Comparison of ENCODE assay signal across 8 cellular contexts in the genomic region with DNA sequence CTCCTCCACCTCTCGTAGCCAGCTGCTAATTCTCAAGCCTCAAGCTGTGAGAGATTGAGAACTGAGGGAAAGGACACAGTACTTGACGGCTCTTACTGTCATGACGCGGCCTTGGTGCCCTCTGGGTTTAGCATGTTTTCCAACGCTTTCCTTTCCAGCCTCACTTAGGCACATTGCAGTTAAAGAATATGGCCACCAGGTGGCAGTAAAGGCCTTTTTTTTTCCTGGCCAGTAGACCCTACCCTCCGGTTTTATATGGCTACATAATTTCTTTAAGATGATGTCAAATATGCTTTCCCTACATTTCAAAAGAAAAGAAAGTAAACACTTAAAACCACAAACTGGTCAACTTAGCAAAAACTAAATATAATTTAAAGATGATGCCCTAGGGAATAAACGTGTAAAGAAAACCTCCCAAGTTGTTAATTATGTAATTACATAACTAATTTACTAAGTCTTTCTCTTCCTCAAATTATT. TPM values are rescaled to one million over a fixed set of nuclear protein-coding genes. Genes with fewer than 3 reads are reported as not detected.
DNase-seq lines count a peak whose midpoint lies in the region; ATAC-seq, FAIRE-seq and TF ChIP-seq lines count a peak whose summit lies in the region.

No MANE protein-coding gene starts in this region.

- no peak overlapping the region for H2BK20ac ChIP-seq in H1 (ENCODE audit: low read length)

- 35% methylated on average over 7 of the region's 7 CpGs; no CpG with 5 or more reads in 1 of the 2 experiments for WGBS in H1 (ENCODE audit: extremely low coverage in 1 of 2, insufficient coverage in 1 of 2, insufficient read length in 1 of 2, insufficient replicate concordance in 2 of 2, low coverage in 1 of 2, low lambda C conversion rate in 2 of 2, missing lambda C conversion rate in 1 of 2), 2 experiments

- no peak overlapping the region for H2BK120ac ChIP-seq in H1 (replicated peaks; ENCODE audit: low read depth, low read length)

- no peaks in the 10 kb centered on the region for H3K79me1 ChIP-seq in H1 (ENCODE audit: low read depth, low read length)

- BruUV-seq in Caco-2 (replicated peaks; lab: Mats Ljungman, UMichigan) = no TSS peak

- no peak overlapping the region for H4K5ac ChIP-seq in H1 (ENCODE audit: insufficient read length, low read depth, low read length)

- TF ChIP-seq RAD21 in H1 (IDR thresholded peaks at IDR 0.05 in 1 of 2, conservative IDR thresholded peaks at IDR 0.05 in 1 of 2; ENCODE audit: low read depth in 2 of 2, low read length in 2 of 2) = peak; percentile 89 to 93

- CTCF ChIA-PET in Caco-2 (lab: Charles Lee) = no interaction called here
- CTCF ChIA-PET in H1 (lab: Charles Lee; ENCODE audit: partially characterized antibody) = interaction anchor here (0.6 to 1.9 kb wide), 21 partner anchors 9 to 413 kb away, joined by 3 to 17 read pairs (median 3); a partner anchor contains a TSS

- no peaks in the 10 kb centered on the region for H3K27me3 ChIP-seq in Caco-2 (replicated peaks; ENCODE audit: control insufficient read depth, insufficient read depth, low read length)
- H3K27me3 ChIP-seq in HL-60 (ENCODE audit: insufficient read depth, poor library complexity, severe bottlenecking) = no peaks in the 10 kb centered on the region
- H3K27me3 ChIP-seq in H1 (replicated peaks in 1 of 4; ENCODE audit: control insufficient read depth in 3 of 4, extremely low read depth in 1 of 4, insufficient read depth in 3 of 4, low read length in 3 of 4) = no peaks in the 10 kb centered on the region

- H3K27ac ChIP-seq in HL-60 (replicated peaks) = no peak overlapping the region
- no peak overlapping the region for H3K27ac ChIP-seq in H1 (ENCODE audit: low read depth, low read length)

- H2BK12ac ChIP-seq in H1 (ENCODE audit: low read depth, low read length) = no peak overlapping the region; the same call in 1 of the 2 replicates

- no peak overlapping the region for H4K8ac ChIP-seq in H1 (ENCODE audit: extremely low read depth, insufficient read depth, low read length)

- H3K4me3 ChIP-seq in Caco-2 (ENCODE audit: low read depth, low read length) = no peak overlapping the region
- no peak overlapping the region for H3K4me3 ChIP-seq in HL-60 (replicated peaks; ENCODE audit: insufficient read depth, low read length)
- no peak overlapping the region for H3K4me3 ChIP-seq in H1 (ENCODE audit: extremely low read depth in 1 of 4, insufficient read depth in 2 of 4, low read depth in 3 of 4, low read length in 4 of 4)

- no peak overlapping the region for H2BK15ac ChIP-seq in H1 (ENCODE audit: low read length)

- FAIRE-seq in H1 (lab: Jason Lieb, UNC) = peak; percentile 52

- peaks cover 21% of the 10 kb centered on the region for H3K4me1 ChIP-seq in Caco-2
- H3K4me1 ChIP-seq in H1 (replicated peaks in 1 of 4; ENCODE audit: control insufficient read depth in 3 of 4, insufficient read depth in 4 of 4, low read length in 3 of 4) = peaks cover 0 to 4% (median 1%) of the 10 kb centered on the region in 4 experiments; a peak in 5 of 7 replicates

- H3K14ac ChIP-seq in H1 (ENCODE audit: insufficient read length) = no peak overlapping the region

- no peaks in the 10 kb centered on the region for H3K23me2 ChIP-seq in H1 (ENCODE audit: low read depth, low read length)

- POLR2A ChIA-PET in Caco-2 (lab: Charles Lee) = interaction anchor here (0.5 kb wide), 1 partner anchor 158 kb away, joined by 5 read pairs; no protein-coding TSS in a partner anchor
- POLR2A ChIA-PET in H1 (lab: Charles Lee; ENCODE audit: partially characterized antibody) = interaction anchor here (0.7 to 1.3 kb wide), 4 partner anchors 220 to 523 kb away, joined by 3 read pairs; a partner anchor contains a TSS

- DNase-seq in Caco-2 (peak; percentile 61 to 73), HL-60 (ENCODE audit: low read depth in 1 of 2, low spot score in 1 of 2) (peak; percentile 58 to 68), NCI-H748 (lab: John Stamatoyannopoulos, UW; ENCODE audit: unreplicated experiment) (peak; percentile 52), H1 (ENCODE audit: low read depth in 1 of 2, low spot score in 2 of 2) (peak; percentile 41 to 71), middle frontal gyrus (ENCODE audit: extremely low spot score, low spot score) (peak; percentile 48)
- peak; percentile 89 for DNase-seq in activated CD4-positive, alpha-beta T cell treated with anti-CD3 and anti-CD28 coated beads, Interleukin-2, amount 10 ng/mL, durations not matched to agents 24 days and 14 days
- peak; percentile 61 to 68 for DNase-seq in stimulated activated naive CD8-positive, alpha-beta T cell treated with anti-CD3 and anti-CD28 coated beads, Interleukin-15, amount 100 ng/mL, for 72 hours

- H3K27ac Mint-ChIP-seq in Caco-2 (ENCODE audit: unreplicated experiment) = no peak overlapping the region
- no peak overlapping the region for H3K27ac Mint-ChIP-seq in activated CD4-positive, alpha-beta T cell treated with anti-CD3 and anti-CD28 coated beads, Interleukin-2, amount 10 ng/mL, durations not matched to agents 24 days and 14 days
- H3K27ac Mint-ChIP-seq in stimulated activated naive CD8-positive, alpha-beta T cell treated with anti-CD3 and anti-CD28 coated beads, Interleukin-15, amount 100 ng/mL, for 72 hours = no peak overlapping the region

- no peak overlapping the region for H3K56ac ChIP-seq in H1 (replicated peaks; ENCODE audit: insufficient read length, low read depth, low read length)

- H2AK5ac ChIP-seq in H1 (ENCODE audit: low read depth, low read length) = no peak overlapping the region

- no peak for TF ChIP-seq EP300 in H1 (IDR thresholded peaks at IDR 0.05; ENCODE audit: borderline replicate concordance in 1 of 2, low read depth in 2 of 2, low read length in 2 of 2)

- no peak overlapping the region for H4K91ac ChIP-seq in H1 (replicated peaks; ENCODE audit: insufficient read length, low read length)

- H4K20me1 ChIP-seq in H1 (replicated peaks in 1 of 2; ENCODE audit: control insufficient read depth in 1 of 2, insufficient read depth in 2 of 2, low read length in 2 of 2) = peaks cover 2% of the 10 kb centered on the region in 2 experiments

- TF ChIP-seq CTCF in Caco-2 (IDR thresholded peaks at IDR 0.05; ENCODE audit: insufficient read depth in 1 of 2, low read depth in 1 of 2, low read length in 1 of 2, severe bottlenecking in 1 of 2, unreplicated experiment in 1 of 2) (peak; percentile 69 to 85), HL-60 (IDR thresholded peaks at IDR 0.05; ENCODE audit: insufficient read depth, low read length) (peak; percentile 47), H1 (IDR thresholded peaks at IDR 0.05; ENCODE audit: control extremely low read depth in 1 of 3, insufficient read depth in 1 of 3, low read depth in 1 of 3, low read length in 3 of 3) (peak; percentile 21 to 79 (median 69))

- H3K79me2 ChIP-seq in H1 (ENCODE audit: control insufficient read depth in 1 of 2, insufficient read depth in 2 of 2, low read length in 2 of 2) = no peaks in the 10 kb centered on the region

- H3K9me3 Mint-ChIP-seq in Caco-2 (ENCODE audit: unreplicated experiment) = no peaks in the 10 kb centered on the region
- H3K9me3 Mint-ChIP-seq in activated CD4-positive, alpha-beta T cell treated with anti-CD3 and anti-CD28 coated beads, Interleukin-2, amount 10 ng/mL, durations not matched to agents 24 days and 14 days = no peaks in the 10 kb centered on the region
- H3K9me3 Mint-ChIP-seq in stimulated activated naive CD8-positive, alpha-beta T cell treated with anti-CD3 and anti-CD28 coated beads, Interleukin-15, amount 100 ng/mL, for 72 hours = no peaks in the 10 kb centered on the region

- H3K23ac ChIP-seq in H1 (ENCODE audit: insufficient read length) = no peak overlapping the region

- ATAC-seq in stimulated activated naive CD8-positive, alpha-beta T cell treated with anti-CD3 and anti-CD28 coated beads, Interleukin-15, amount 100 ng/mL, for 72 hours = peak; percentile 72
- ATAC-seq in GM18858 (IDR thresholded peaks at IDR 0.05; ENCODE audit: unreplicated experiment) = no peak

- H3K18ac ChIP-seq in H1 (ENCODE audit: extremely low read depth, low read length) = no peak overlapping the region

- peak overlapping the region; percentile 45; the same call in 1 of the 2 replicates for H2BK5ac ChIP-seq in H1 (ENCODE audit: low read depth, low read length)

- no peaks in the 10 kb centered on the region for H3K9me3 ChIP-seq in Caco-2
- no peaks in the 10 kb centered on the region for H3K9me3 ChIP-seq in H1 (ENCODE audit: insufficient read depth in 2 of 2, low read depth in 1 of 2, low read length in 1 of 2)

- H3K4me1 Mint-ChIP-seq in Caco-2 (ENCODE audit: low read depth, unreplicated experiment) = peaks cover 22% of the 10 kb centered on the region
- peaks cover 7% of the 10 kb centered on the region for H3K4me1 Mint-ChIP-seq in activated CD4-positive, alpha-beta T cell treated with anti-CD3 and anti-CD28 coated beads, Interleukin-2, amount 10 ng/mL, durations not matched to agents 24 days and 14 days
- H3K4me1 Mint-ChIP-seq in stimulated activated naive CD8-positive, alpha-beta T cell treated with anti-CD3 and anti-CD28 coated beads, Interleukin-15, amount 100 ng/mL, for 72 hours = peaks cover 30% of the 10 kb centered on the region

- H3K27me3 Mint-ChIP-seq in Caco-2 (ENCODE audit: insufficient read depth, unreplicated experiment) = no peaks in the 10 kb centered on the region
- H3K27me3 Mint-ChIP-seq in activated CD4-positive, alpha-beta T cell treated with anti-CD3 and anti-CD28 coated beads, Interleukin-2, amount 10 ng/mL, durations not matched to agents 24 days and 14 days = no peaks in the 10 kb centered on the region
- no peaks in the 10 kb centered on the region for H3K27me3 Mint-ChIP-seq in stimulated activated naive CD8-positive, alpha-beta T cell treated with anti-CD3 and anti-CD28 coated beads, Interleukin-15, amount 100 ng/mL, for 72 hours

- H3K4ac ChIP-seq in H1 (replicated peaks; ENCODE audit: insufficient read length, low read depth, low read length) = no peak overlapping the region

- H3K4me2 ChIP-seq in H1 (ENCODE audit: insufficient read depth in 1 of 2, low read depth in 2 of 2, low read length in 2 of 2) = peak overlapping the region in 1 of 2 experiments; percentile 13; a peak in 1 of 4 replicates

- H3K9ac ChIP-seq in H1 (replicated peaks in 1 of 4; ENCODE audit: extremely low read depth in 1 of 4, low read depth in 3 of 4, low read length in 3 of 4) = peak overlapping the region in 1 of 4 experiments; percentile 42; a peak in 1 of 7 replicates

- TF ChIP-seq POLR2A in H1 (IDR thresholded peaks at IDR 0.05; ENCODE audit: control extremely low read depth in 1 of 2, low read depth in 2 of 2, low read length in 2 of 2) = no peak

- peaks cover 1% of the 10 kb centered on the region; the same call in 1 of the 2 replicates for H3K36me3 ChIP-seq in Caco-2 (ENCODE audit: control insufficient read depth, insufficient read depth, low read length)
- no peaks in the 10 kb centered on the region for H3K36me3 ChIP-seq in H1 (ENCODE audit: control insufficient read depth in 2 of 4, insufficient read depth in 4 of 4, low read length in 3 of 4)

- no peak overlapping the region for H3K4me3 Mint-ChIP-seq in Caco-2 (ENCODE audit: unreplicated experiment)
- H3K4me3 Mint-ChIP-seq in activated CD4-positive, alpha-beta T cell treated with anti-CD3 and anti-CD28 coated beads, Interleukin-2, amount 10 ng/mL, durations not matched to agents 24 days and 14 days = no peak overlapping the region
- H3K4me3 Mint-ChIP-seq in stimulated activated naive CD8-positive, alpha-beta T cell treated with anti-CD3 and anti-CD28 coated beads, Interleukin-15, amount 100 ng/mL, for 72 hours = peak overlapping the region; percentile 22 to 24

- no peak overlapping the region for H2AFZ ChIP-seq in H1 (ENCODE audit: low read length)

- no peaks in the 10 kb centered on the region for H3K36me3 Mint-ChIP-seq in Caco-2 (ENCODE audit: insufficient read depth, unreplicated experiment)
- H3K36me3 Mint-ChIP-seq in activated CD4-positive, alpha-beta T cell treated with anti-CD3 and anti-CD28 coated beads, Interleukin-2, amount 10 ng/mL, durations not matched to agents 24 days and 14 days (ENCODE audit: low read depth) = peaks cover 2% of the 10 kb centered on the region

- intact Hi-C loops in Caco-2 (cut with micrococcal nuclease; ENCODE audit: unreplicated experiment) = loop anchor here (1.0 to 10.0 kb wide), 7 partner anchors 209 to 675 kb away; a partner anchor contains a TSS
- intact Hi-C loops in activated CD4-positive, alpha-beta T cell treated with anti-CD3 and anti-CD28 coated beads, Interleukin-2, amount 10 ng/mL, durations not matched to agents 24 days and 14 days (cut with micrococcal nuclease) = loop anchor here (5.0 kb wide), 1 partner anchor 797 kb away; no protein-coding TSS in a partner anchor

RNA-seq across cellular contexts. Expression of a gene that starts 56.8 kb away (rescaled TPM):
- 513 and 540 TPM in 2 replicates for total RNA-seq in Caco-2 (2022)
- 127 and 131 TPM in 2 replicates for total RNA-seq in activated CD4-positive, alpha-beta T cell treated with anti-CD3 and anti-CD28 coated beads, Interleukin-2, amount 10 ng/mL, durations not matched to agents 24 days and 14 days
- 657 and 677 TPM in 2 replicates for total RNA-seq in H1 (2021; fragmentation: NEBNext Ultra II Directional; extraction: Animal tissue kit (Norgen Biotek cat#: 25700))
- polyA plus RNA-seq in H1 (2011; rRNA removed) = 219 and 348 TPM in 2 replicates
- polyA plus RNA-seq in H1 (2011; cell fraction: cytosol; rRNA removed) = 345 TPM
- polyA plus RNA-seq in H1 (2011; cell fraction: nucleus; rRNA removed) = 273 TPM
- 544 to 609 TPM (median 590 TPM) in 4 replicates for polyA plus RNA-seq in H1 (2012, experiment 1 of 2)
- 449 TPM for polyA plus RNA-seq in H1 (2012, experiment 2 of 2)
- 343 TPM for polyA plus RNA-seq in H1 (2013, experiment 1 of 2)
- polyA plus RNA-seq in H1 (2013, experiment 2 of 2) = 345 TPM
- polyA minus RNA-seq in H1 (2011; rRNA and poly(A)+ RNA removed) = 589 and 621 TPM in 2 replicates
- 606 TPM for polyA minus RNA-seq in H1 (2011; cell fraction: cytosol; rRNA and poly(A)+ RNA removed)
- polyA minus RNA-seq in H1 (2011; cell fraction: nucleus; rRNA and poly(A)+ RNA removed) = 293 TPM

Comparison
In these comparisons a context has a peak if more than half of its experiments do, and no peak if none do; other contexts are left out.
1. H3K4me3 Mint-ChIP-seq: peak in stimulated activated naive CD8-positive, alpha-beta T cell treated with anti-CD3 and anti-CD28 coated beads, Interleukin-15, amount 100 ng/mL, for 72 hours (2 of 2); none in Caco-2 (single experiment) and activated CD4-positive, alpha-beta T cell treated with anti-CD3 and anti-CD28 coated beads, Interleukin-2, amount 10 ng/mL, durations not matched to agents 24 days and 14 days (single experiment).
2. Peak in every context shown above with its lines, with median percentiles within 50 percentile points of each other: DNase-seq and CTCF ChIP-seq.